Comparison of ENCODE assay signal across 22 cellular contexts in genomic region chr11:133019545-133019944, GRCh38.
"Had no signal": no experiment of that assay in that cellular context is flagged by ENCODE, and none has a peak within 500 bp of the region (broad histone marks: within the 10 kb centered on the region; RNA-seq: fewer than 3 reads in every experiment).

No MANE protein-coding gene starts in this region.

- DNase-seq: dermis blood vessel endothelial cell; dorsolateral prefrontal cortex; effector CD4-positive, alpha-beta T cell; effector memory CD4-positive, alpha-beta T cell; foreskin keratinocyte; heart left ventricle; hypothalamus; immature natural killer cell; islet precursor cell; kidney; kidney glomerular epithelial cell; left colon; left lung; left ventricle myocardium superior; lower lobe of right lung; mesenchymal stem cell; mucosa of descending colon; naive B cell had no signal

- H3K4me3 ChIP-seq: coronary artery, dorsolateral prefrontal cortex, esophagus muscularis mucosa, gastroesophageal sphincter, heart left ventricle, hepatocyte, left lung, lower lobe of right lung, mucosa of descending colon had no signal

- H3K4me1 ChIP-seq: esophagus muscularis mucosa, foreskin keratinocyte, gastroesophageal sphincter, heart left ventricle, left lung, lower lobe of right lung had no signal

- H3K27ac ChIP-seq: coronary artery, dorsolateral prefrontal cortex, esophagus muscularis mucosa, foreskin keratinocyte, gastroesophageal sphincter, heart left ventricle, hepatocyte, left lung, lower lobe of right lung had no signal

- H3K9me3 ChIP-seq: esophagus muscularis mucosa, gastroesophageal sphincter, heart left ventricle, left lung, lower lobe of right lung, mucosa of descending colon had no signal

- H3K36me3 ChIP-seq: esophagus muscularis mucosa, gastroesophageal sphincter, heart left ventricle, left lung, lower lobe of right lung had no signal
